1 cellular context compared by ENCODE assay signal in genomic region chr2:10272464-10272863, GRCh38.
A peak's percentile ranks its signal among the peaks of the same experiment; 100 is the strongest.
TF ChIP-seq lines count a peak whose summit lies in the region.

No MANE protein-coding gene starts in this region.

TF ChIP-seq in HEK293, 187 proteins besides CTCF, POLR2A, EP300 and RAD21 (continued from another document):
- TF ChIP-seq TSHZ1 (tag by site-specific recombination; IDR thresholded peaks at IDR 0.05; ENCODE audit: borderline replicate concordance): no peak
- TF ChIP-seq YY2 (tag by site-specific recombination; IDR thresholded peaks at IDR 0.05): no peak
- TF ChIP-seq TCF7L2 (IDR thresholded peaks at IDR 0.05; ENCODE audit: borderline replicate concordance, low read depth, low read length): no peak
- peak; percentile 69; the same call in 1 of the 2 replicates for TF ChIP-seq ZNF548 (tag by site-specific recombination; IDR thresholded peaks at IDR 0.05)
- TF ChIP-seq ZNF843 (tag by site-specific recombination; IDR thresholded peaks at IDR 0.05): no peak
